ENCODE assay signal across 19 cellular contexts in the genomic region with DNA sequence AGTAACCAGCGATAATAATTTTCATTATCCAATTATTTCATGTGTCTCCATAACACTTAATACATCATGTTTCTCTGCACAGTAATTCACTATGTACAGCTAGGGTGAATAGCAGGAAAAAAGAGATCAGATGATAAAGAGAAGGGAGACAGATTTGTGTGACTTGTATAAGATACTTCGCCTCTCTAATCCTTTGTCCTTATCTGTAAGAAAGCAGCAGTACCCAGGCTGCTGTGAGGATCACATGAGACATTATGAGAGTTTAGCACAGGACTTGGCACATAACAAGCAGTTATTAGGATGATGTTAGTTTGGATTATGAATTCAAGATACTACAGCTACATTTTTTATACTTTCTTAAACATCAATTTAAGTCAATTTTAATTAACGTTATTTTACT. TPM values are rescaled to one million over a fixed set of nuclear protein-coding genes. Genes with fewer than 3 reads are reported as not detected.
"Had no signal": no experiment of that assay in that cellular context is flagged by ENCODE, and none has a peak within 500 bp of the region (broad histone marks: within the 10 kb centered on the region; RNA-seq: fewer than 3 reads in every experiment).

No MANE protein-coding gene starts in this region.

- ATAC-seq: activated T-helper 17 cell treated with anti-CD3 and anti-CD28 coated beads, Interleukin-2, amount 50 U/mL, for 72 hours; body of pancreas; effector memory CD8-positive, alpha-beta T cell; natural killer cell treated with Interleukin-12 subunit alpha and Interleukin-12 subunit beta and Interleukin-15 and Interleukin-18, amount 100 ng/mL, for 72 hours; psoas muscle; sciatic nerve; stimulated activated naive B cell treated with anti-CD40 and anti-IgM and Interleukin-4, amounts not matched to agents 10 μg/mL and 1 μg/mL and 100 μg/mL, for 72 hours; upper lobe of right lung had no signal

- H3K36me3 ChIP-seq: adrenal gland, upper lobe of right lung had no signal

- H3K36me3 Mint-ChIP-seq: activated naive CD4-positive, alpha-beta T cell treated with anti-CD3 and anti-CD28 coated beads, Interleukin-2, amount 10 ng/mL, durations not matched to agents 7 days and 5 days; natural killer cell treated with Interleukin-12 subunit alpha and Interleukin-12 subunit beta and Interleukin-15 and Interleukin-18, amount 100 ng/mL, for 72 hours; stimulated activated naive B cell treated with anti-CD40 and anti-IgM and Interleukin-4, amounts not matched to agents 10 μg/mL and 1 μg/mL and 100 μg/mL, for 72 hours had no signal

- H3K27ac ChIP-seq: body of pancreas, psoas muscle had no signal

- H3K27me3 ChIP-seq: body of pancreas, upper lobe of right lung had no signal

- H3K4me1 Mint-ChIP-seq: activated naive CD4-positive, alpha-beta T cell treated with anti-CD3 and anti-CD28 coated beads, Interleukin-2, amount 10 ng/mL, durations not matched to agents 7 days and 5 days; activated T-helper 17 cell treated with anti-CD3 and anti-CD28 coated beads, Interleukin-2, amount 50 U/mL, for 72 hours had no signal

- H3K27ac Mint-ChIP-seq: activated naive CD4-positive, alpha-beta T cell treated with anti-CD3 and anti-CD28 coated beads, Interleukin-2, amount 10 ng/mL, durations not matched to agents 7 days and 5 days; activated T-helper 17 cell treated with anti-CD3 and anti-CD28 coated beads, Interleukin-2, amount 50 U/mL, for 72 hours; effector memory CD8-positive, alpha-beta T cell; natural killer cell treated with Interleukin-12 subunit alpha and Interleukin-12 subunit beta and Interleukin-15 and Interleukin-18, amount 100 ng/mL, for 72 hours; stimulated activated naive B cell treated with anti-CD40 and anti-IgM and Interleukin-4, amounts not matched to agents 10 μg/mL and 1 μg/mL and 100 μg/mL, for 72 hours; T-helper 2 cell treated with Interferon-gamma antibody and Interleukin-4, amounts not matched to agents 5 μg/mL and 100 μg/mL, for 36 hours had no signal

- H3K4me1 ChIP-seq: adrenal gland, body of pancreas, psoas muscle had no signal

- H3K4me3 ChIP-seq: adrenal gland, body of pancreas, psoas muscle, upper lobe of right lung had no signal

- DNase-seq: activated CD4-positive, alpha-beta T cell treated with anti-CD3 and anti-CD28 coated beads for 48 hours; activated naive CD4-positive, alpha-beta T cell treated with anti-CD3 and anti-CD28 coated beads, Interleukin-2, amount 10 ng/mL, durations not matched to agents 7 days and 5 days; activated T-cell treated with anti-CD3 and anti-CD28 coated beads for 4 hours; adrenal gland; body of pancreas; central memory CD4-positive, alpha-beta T cell; effector memory CD8-positive, alpha-beta T cell; mesenchymal stem cell; psoas muscle; stimulated activated CD4-positive, alpha-beta T cell treated with anti-CD3 and anti-CD28 coated beads, Interleukin-2, amount 100 ng/mL, for 24 hours; stimulated activated naive B cell treated with anti-CD40 and anti-IgM and Interleukin-4, amounts not matched to agents 10 μg/mL and 1 μg/mL and 100 μg/mL, for 72 hours; substantia nigra; SW 1271; upper lobe of right lung had no signal

- H3K4me3 Mint-ChIP-seq: activated naive CD4-positive, alpha-beta T cell treated with anti-CD3 and anti-CD28 coated beads, Interleukin-2, amount 10 ng/mL, durations not matched to agents 7 days and 5 days; activated T-helper 17 cell treated with anti-CD3 and anti-CD28 coated beads, Interleukin-2, amount 50 U/mL, for 72 hours; effector memory CD8-positive, alpha-beta T cell; natural killer cell treated with Interleukin-12 subunit alpha and Interleukin-12 subunit beta and Interleukin-15 and Interleukin-18, amount 100 ng/mL, for 72 hours; stimulated activated naive B cell treated with anti-CD40 and anti-IgM and Interleukin-4, amounts not matched to agents 10 μg/mL and 1 μg/mL and 100 μg/mL, for 72 hours; T-helper 2 cell treated with Interferon-gamma antibody and Interleukin-4, amounts not matched to agents 5 μg/mL and 100 μg/mL, for 36 hours had no signal

- H3K9me3 ChIP-seq: adrenal gland, body of pancreas, psoas muscle, upper lobe of right lung had no signal

- H3K9me3 Mint-ChIP-seq: activated naive CD4-positive, alpha-beta T cell treated with anti-CD3 and anti-CD28 coated beads, Interleukin-2, amount 10 ng/mL, durations not matched to agents 7 days and 5 days; activated T-helper 17 cell treated with anti-CD3 and anti-CD28 coated beads, Interleukin-2, amount 50 U/mL, for 72 hours; effector memory CD8-positive, alpha-beta T cell; natural killer cell treated with Interleukin-12 subunit alpha and Interleukin-12 subunit beta and Interleukin-15 and Interleukin-18, amount 100 ng/mL, for 72 hours; stimulated activated naive B cell treated with anti-CD40 and anti-IgM and Interleukin-4, amounts not matched to agents 10 μg/mL and 1 μg/mL and 100 μg/mL, for 72 hours; T-helper 2 cell treated with Interferon-gamma antibody and Interleukin-4, amounts not matched to agents 5 μg/mL and 100 μg/mL, for 36 hours had no signal

RNA-seq across cellular contexts. Expression of a gene that starts 6.3 kb away (rescaled TPM):
- total RNA-seq: activated CD8-positive, alpha-beta memory T cell treated with anti-CD3 and anti-CD28 coated beads for 36 hours; activated T-helper 17 cell treated with anti-CD3 and anti-CD28 coated beads, Interleukin-2, amount 50 U/mL, for 72 hours; natural killer cell treated with Interleukin-12 subunit alpha and Interleukin-12 subunit beta and Interleukin-15 and Interleukin-18, amount 100 ng/mL, for 72 hours had no signal
